Comparison of ENCODE assay signal across 8 cellular contexts in the genomic region with DNA sequence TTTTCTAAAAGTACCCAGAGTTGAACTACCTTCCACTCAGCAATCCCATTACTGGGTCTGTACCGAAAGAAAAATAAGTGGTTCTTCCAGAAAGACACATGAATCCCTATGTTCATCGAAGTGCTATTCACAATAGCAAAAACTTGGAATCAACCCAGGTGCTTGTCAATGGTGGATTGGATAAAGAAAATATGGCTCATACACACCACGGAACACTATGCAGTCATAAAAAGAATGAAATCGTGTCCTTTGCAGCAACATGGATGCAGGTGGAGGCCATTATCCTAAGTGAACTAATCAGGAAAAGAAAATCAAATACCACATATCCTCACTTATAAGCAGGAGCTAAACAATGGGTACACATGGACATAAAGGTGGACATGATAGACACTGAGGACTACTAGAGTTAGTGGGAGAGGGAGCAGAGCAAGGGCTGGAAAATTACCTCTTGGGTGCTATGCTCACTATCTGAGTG. TPM values are rescaled to one million over a fixed set of nuclear protein-coding genes. Genes with fewer than 3 reads are reported as not detected.
DNase-seq lines count a peak whose midpoint lies in the region; ATAC-seq, FAIRE-seq and TF ChIP-seq lines count a peak whose summit lies in the region.

No MANE protein-coding gene starts in this region.

- no peaks in the 10 kb centered on the region for H3K9me3 Mint-ChIP-seq in activated naive CD4-positive, alpha-beta T cell treated with anti-CD3 and anti-CD28 coated beads for 36 hours
- no peaks in the 10 kb centered on the region for H3K9me3 Mint-ChIP-seq in activated naive CD8-positive, alpha-beta T cell (ENCODE audit: low read depth)

- peak overlapping the region; percentile 71 for H3K27ac Mint-ChIP-seq in activated naive CD4-positive, alpha-beta T cell treated with anti-CD3 and anti-CD28 coated beads for 36 hours
- H3K27ac Mint-ChIP-seq in activated naive CD8-positive, alpha-beta T cell, result peak overlapping the region; percentile 66

- no peak for TF ChIP-seq POLR2A in HepG2 (IDR thresholded peaks at IDR 0.05; ENCODE audit: insufficient read depth in 1 of 2, low read depth in 2 of 2, low read length in 2 of 2)
- no peak for TF ChIP-seq POLR2A in transverse colon (IDR thresholded peaks at IDR 0.05)

- CTCF ChIA-PET in activated naive CD4-positive, alpha-beta T cell treated with anti-CD3 and anti-CD28 coated beads for 36 hours (lab: Charles Lee), result interaction anchor here (0.6 to 1.3 kb wide), 2 partner anchors 35 to 152 kb away, joined by 3 read pairs; no protein-coding TSS in a partner anchor
- CTCF ChIA-PET in HepG2 (lab: Yijun Ruan, JAX; ENCODE audit: low intra/inter-chr PET ratio, low total read pairs), result interaction anchor here (1.3 kb wide), 1 partner anchor 77 kb away, joined by 4 read pairs; no protein-coding TSS in a partner anchor

- H3K27me3 Mint-ChIP-seq in activated naive CD4-positive, alpha-beta T cell treated with anti-CD3 and anti-CD28 coated beads for 36 hours (ENCODE audit: low read depth), result no peaks in the 10 kb centered on the region
- no peaks in the 10 kb centered on the region for H3K27me3 Mint-ChIP-seq in activated naive CD8-positive, alpha-beta T cell

- H3K9me3 ChIP-seq in HepG2 (ENCODE audit: low read length) (no peaks in the 10 kb centered on the region), transverse colon (no peaks in the 10 kb centered on the region)

- no peaks in the 10 kb centered on the region for H3K36me3 Mint-ChIP-seq in activated naive CD4-positive, alpha-beta T cell treated with anti-CD3 and anti-CD28 coated beads for 36 hours (ENCODE audit: low read depth)
- no peaks in the 10 kb centered on the region for H3K36me3 Mint-ChIP-seq in activated naive CD8-positive, alpha-beta T cell

- TF ChIP-seq CTCF in HepG2 (CRISPR knock-in tag; IDR thresholded peaks at IDR 0.05) (no peak), transverse colon (IDR thresholded peaks at IDR 0.05) (no peak)

- H3K36me3 ChIP-seq in HepG2 (replicated peaks in 1 of 2; ENCODE audit: control insufficient read depth in 1 of 2, insufficient read depth in 2 of 2, low read length in 2 of 2) (no peaks in the 10 kb centered on the region), transverse colon (no peaks in the 10 kb centered on the region)

- no peak for DNase-seq in activated naive CD4-positive, alpha-beta T cell treated with anti-CD3 and anti-CD28 coated beads for 36 hours
- no peak for DNase-seq in activated naive CD4-positive, alpha-beta T cell treated with anti-CD3 and anti-CD28 coated beads, Interleukin-2, amount 50 U/mL, for 16 hours
- DNase-seq in HepG2 (ENCODE audit: low spot score), result no peak
- no peak for DNase-seq in transverse colon
- DNase-seq in stimulated activated CD4-positive, alpha-beta T cell treated with anti-CD3 and anti-CD28 coated beads, Interleukin-2, amount 100 ng/mL, for 48 hours, result no peak
- DNase-seq in HPDE6-E6E7 (ENCODE audit: extremely low spot score), result no peak

- 38% methylated on average over 4 of the region's 4 CpGs for WGBS in HepG2 (ENCODE audit: low lambda C conversion rate)
- 19 to 24% methylated on average over 4 of the region's 4 CpGs for WGBS in transverse colon (ENCODE audit: low coverage in 1 of 2), 2 donors

- peak overlapping the region; percentile 81 for H3K4me3 Mint-ChIP-seq in activated naive CD4-positive, alpha-beta T cell treated with anti-CD3 and anti-CD28 coated beads for 36 hours
- peak overlapping the region; percentile 90 for H3K4me3 Mint-ChIP-seq in activated naive CD8-positive, alpha-beta T cell

- peak overlapping the region; percentile 58 for H2AFZ ChIP-seq in HepG2 (ENCODE audit: low read length)

- peaks cover 0 to 1% of the 10 kb centered on the region in 2 experiments; a peak in 1 of 5 replicates for H3K27me3 ChIP-seq in HepG2 (ENCODE audit: control insufficient read depth in 1 of 2, insufficient read depth in 2 of 2, low read length in 2 of 2)
- no peaks in the 10 kb centered on the region for H3K27me3 ChIP-seq in transverse colon

- H3K9ac ChIP-seq in HepG2 (ENCODE audit: insufficient read depth, low read depth, low read length), result peak overlapping the region; percentile 72

- no peak for TF ChIP-seq RAD21 in HepG2 (CRISPR knock-in tag; IDR thresholded peaks at IDR 0.05)

- no peak for FAIRE-seq in HepG2 (lab: Jason Lieb, UNC)

- ATAC-seq in HepG2 (no peak), GM18861 (IDR thresholded peaks at IDR 0.05; ENCODE audit: unreplicated experiment) (no peak)

- in situ Hi-C loops in HepG2 (cut with HindIII; ENCODE audit: extremely low pct_ligation_motif_present, low pct_unique_long_range_greater_than_20kb) (no loop called here), transverse colon (cut with MboI; ENCODE audit: low pct_ligation_motif_present in 1 of 4, low pct_unique_long_range_greater_than_20kb in 1 of 4, low sequenced_read_pairs in 3 of 4) (no loop called here)

- H4K20me1 ChIP-seq in HepG2 (ENCODE audit: insufficient read depth, low read length), result no peaks in the 10 kb centered on the region

- BruUV-seq in HepG2 (replicated peaks; lab: Mats Ljungman, UMichigan), result no TSS peak

- H3K4me3 ChIP-seq in HepG2 (replicated peaks in 1 of 3; ENCODE audit: insufficient read depth in 1 of 3, low read depth in 2 of 3, low read length in 3 of 3) (peak overlapping the region; percentile 68 to 88 (median 80)), transverse colon (peak overlapping the region in 3 of 4 donors; percentile 51 to 69 (median 55))

- H3K27ac ChIP-seq in HepG2 (ENCODE audit: extremely low read length, insufficient read depth, low read length), result peak overlapping the region; percentile 63
- H3K27ac ChIP-seq in transverse colon, result peak overlapping the region; percentile 93 to 96 (median 94)

- peaks cover 33% of the 10 kb centered on the region for H3K4me1 Mint-ChIP-seq in activated naive CD4-positive, alpha-beta T cell treated with anti-CD3 and anti-CD28 coated beads for 36 hours (ENCODE audit: low read depth)
- peaks cover 37% of the 10 kb centered on the region for H3K4me1 Mint-ChIP-seq in activated naive CD8-positive, alpha-beta T cell (ENCODE audit: low read depth)

- H3K79me2 ChIP-seq in HepG2 (ENCODE audit: insufficient read depth, low read length), result no peaks in the 10 kb centered on the region

- POLR2A ChIA-PET in HepG2 (lab: Yijun Ruan, JAX), result interaction anchor here (2.2 kb wide), 1 partner anchor 33 kb away, joined by 10 read pairs; a partner anchor contains a TSS

- H3K4me1 ChIP-seq in HepG2 (ENCODE audit: insufficient read depth, low read length) (peaks cover 62% of the 10 kb centered on the region), transverse colon (peaks cover 5 to 43% (median 20%) of the 10 kb centered on the region in 4 donors)

- peak overlapping the region; percentile 88 for H3K4me2 ChIP-seq in HepG2 (ENCODE audit: low read depth, low read length)

- TF ChIP-seq EP300 in HepG2 (IDR thresholded peaks at IDR 0.05; ENCODE audit: low read depth in 2 of 2, low read length in 2 of 2) (no peak), HepG2 (CRISPR knock-in tag; IDR thresholded peaks at IDR 0.05; ENCODE audit: borderline replicate concordance) (no peak), transverse colon (IDR thresholded peaks at IDR 0.05; ENCODE audit: low read depth) (no peak)

- intact Hi-C loops in activated naive CD4-positive, alpha-beta T cell treated with anti-CD3 and anti-CD28 coated beads for 36 hours (cut with micrococcal nuclease), result loop anchor here (1.0 to 5.0 kb wide), 6 partner anchors 32 to 480 kb away; a partner anchor contains a TSS
- intact Hi-C loops in HepG2 (cut with micrococcal nuclease; ENCODE audit: unreplicated experiment) (no loop called here), transverse colon (cut with DNase I; ENCODE audit: low total_unique reads) (loop anchor here (1.0 to 10.0 kb wide), 2 partner anchors 29 to 78 kb away; no protein-coding TSS in a partner anchor)

TF ChIP-seq in HepG2, 621 proteins besides CTCF, POLR2A, EP300 and RAD21 (continues in another document):
- 0 out of 2 replicates have a peak, but pooled peaks have one; percentile 8 for TF ChIP-seq ZMAT3 (CRISPR knock-in tag; conservative IDR thresholded peaks at IDR 0.05)
- TF ChIP-seq HOXA7 (CRISPR knock-in tag; IDR thresholded peaks at IDR 0.05), result no peak
- no peak for TF ChIP-seq ISX (CRISPR knock-in tag; conservative IDR thresholded peaks at IDR 0.05)
- TF ChIP-seq ZNF354B (CRISPR knock-in tag; IDR thresholded peaks at IDR 0.05), result 0 out of 2 replicates have a peak, but pooled peaks have one; percentile 28
- no peak for TF ChIP-seq GATAD2A (CRISPR knock-in tag; IDR thresholded peaks at IDR 0.05)

RNA-seq across cellular contexts. Expression of a gene that starts 32.9 kb away (rescaled TPM):
- total RNA-seq in activated naive CD4-positive, alpha-beta T cell treated with anti-CD3 and anti-CD28 coated beads for 36 hours, result 10 to 100 TPM; 24.2 to 25.9 TPM
- 13.3 and 22.3 TPM in 2 replicates for total RNA-seq in HepG2 (2016; rRNA removed; fragmentation: Illumina TruSeq; extraction: Trizol)
- 2.7 and 3.4 TPM in 2 replicates for total RNA-seq in HepG2 (2016; cell fraction: cytosol; rRNA removed; fragmentation: Illumina TruSeq; extraction: Trizol; ENCODE audit: low read depth)
- 10.4 and 25.4 TPM in 2 replicates for total RNA-seq in HepG2 (2016; cell fraction: insoluble cytoplasmic fraction; rRNA removed; fragmentation: Illumina TruSeq; extraction: Trizol)
- 7.5 and 8.4 TPM in 2 replicates for total RNA-seq in HepG2 (2016; cell fraction: membrane; rRNA removed; fragmentation: Illumina TruSeq; extraction: Trizol)
- 37.1 and 40.6 TPM in 2 replicates for total RNA-seq in HepG2 (2016; cell fraction: nucleus; rRNA removed; fragmentation: Illumina TruSeq; extraction: Trizol)
- polyA plus RNA-seq in HepG2 (2011; rRNA removed), result 18.2 and 28.1 TPM in 2 replicates
- 17.8 and 19.2 TPM in 2 replicates for polyA plus RNA-seq in HepG2 (2011; cell fraction: cytosol; rRNA removed)
- polyA plus RNA-seq in HepG2 (2011; cell fraction: nucleus; rRNA removed), result 39.8 and 53.6 TPM in 2 replicates
- 16.3 and 31.3 TPM in 2 replicates for polyA plus RNA-seq in HepG2 (2012)
- polyA plus RNA-seq in HepG2 (2016; cell fraction: cytosol; fragmentation: Illumina TruSeq; extraction: Trizol; ENCODE audit: low read depth), result 2.5 and 2.8 TPM in 2 replicates
- 14.8 and 19.3 TPM in 2 replicates for polyA plus RNA-seq in HepG2 (2016; cell fraction: insoluble cytoplasmic fraction; fragmentation: Illumina TruSeq; extraction: Trizol; ENCODE audit: low read depth)
- 6.0 and 6.6 TPM in 2 replicates for polyA plus RNA-seq in HepG2 (2016; cell fraction: membrane; fragmentation: Illumina TruSeq; extraction: Trizol; ENCODE audit: low read depth)
- polyA plus RNA-seq in HepG2 (2016; cell fraction: nucleus; fragmentation: Illumina TruSeq; extraction: Trizol; ENCODE audit: insufficient read depth, low read depth), result 56.1 and 62.3 TPM in 2 replicates
- polyA minus RNA-seq in HepG2 (2011; rRNA and poly(A)+ RNA removed; ENCODE audit: low replicate concordance), result 7.3 and 24.3 TPM in 2 replicates
- 19.3 and 24.3 TPM in 2 replicates for polyA minus RNA-seq in HepG2 (2011; cell fraction: cytosol; rRNA and poly(A)+ RNA removed)
- polyA minus RNA-seq in HepG2 (2011; cell fraction: nucleus; rRNA and poly(A)+ RNA removed), result 34.6 and 67.8 TPM in 2 replicates
- 100 to 1,000 TPM; 315 to 440 (median 376) TPM for total RNA-seq in transverse colon

Comparison
In these comparisons a context has a peak if more than half of its experiments do, and no peak if none do; other contexts are left out.
1. RNA of a gene that starts 32.9 kb away (total RNA-seq): 315 to 440 TPM in transverse colon; 24.2 to 25.9 TPM in activated naive CD4-positive, alpha-beta T cell treated with anti-CD3 and anti-CD28 coated beads for 36 hours and 2.7 to 40.6 TPM in HepG2; every median in the first group is over 4 times any median in the second.